In genomic region chrX:70386240-70386639, GRCh38 we compare ENCODE assay signal across 17 cellular contexts. TPM values are rescaled to one million over a fixed set of nuclear protein-coding genes. Genes with fewer than 3 reads are reported as not detected.
"Had no signal": no experiment of that assay in that cellular context is flagged by ENCODE, and none has a peak within 500 bp of the region (broad histone marks: within the 10 kb centered on the region; RNA-seq: fewer than 3 reads in every experiment).

No MANE protein-coding gene starts in this region.

- H3K36me3 Mint-ChIP-seq: activated naive CD8-positive, alpha-beta T cell; stimulated activated naive B cell treated with anti-CD40 and anti-IgM and Interleukin-4, amounts not matched to agents 10 μg/mL and 1 μg/mL and 100 μg/mL, for 72 hours had no signal

- H3K4me3 Mint-ChIP-seq: activated B cell treated with CpG ODN at 0.5 μM for 24 hours; activated CD4-positive, alpha-beta memory T cell treated with anti-CD3 and anti-CD28 coated beads for 36 hours; activated naive CD8-positive, alpha-beta T cell; mesothelial cell of epicardium; natural killer cell treated with Interleukin-12 subunit alpha and Interleukin-12 subunit beta and Interleukin-15 and Interleukin-18, amount 100 ng/mL, for 72 hours; stimulated activated naive B cell treated with anti-CD40 and anti-IgM and Interleukin-4, amounts not matched to agents 10 μg/mL and 1 μg/mL and 100 μg/mL, for 72 hours; T-helper 2 cell treated with Interferon-gamma antibody and Interleukin-4, amounts not matched to agents 5 μg/mL and 100 μg/mL, for 36 hours had no signal

- H3K9me3 Mint-ChIP-seq: activated B cell treated with CpG ODN at 0.5 μM for 24 hours; activated CD4-positive, alpha-beta memory T cell treated with anti-CD3 and anti-CD28 coated beads for 36 hours; natural killer cell treated with Interleukin-12 subunit alpha and Interleukin-12 subunit beta and Interleukin-15 and Interleukin-18, amount 100 ng/mL, for 72 hours; T-helper 2 cell treated with Interferon-gamma antibody and Interleukin-4, amounts not matched to agents 5 μg/mL and 100 μg/mL, for 36 hours had no signal

- DNase-seq: activated B cell treated with CpG ODN at 0.5 μM for 24 hours; activated CD4-positive, alpha-beta memory T cell treated with anti-CD3 and anti-CD28 coated beads for 36 hours; activated CD4-positive, alpha-beta T cell treated with anti-CD3 and anti-CD28 coated beads for 4 hours; amniotic stem cell; foreskin melanocyte; glutamatergic neuron; hippocampal formation; sigmoid colon; spleen; stimulated activated naive B cell treated with anti-CD40 and anti-IgM and Interleukin-4, amounts not matched to agents 10 μg/mL and 1 μg/mL and 100 μg/mL, for 72 hours; thyroid gland had no signal

- ATAC-seq: natural killer cell treated with Interleukin-12 subunit alpha and Interleukin-12 subunit beta and Interleukin-15 and Interleukin-18, amount 100 ng/mL, for 72 hours; stimulated activated naive B cell treated with anti-CD40 and anti-IgM and Interleukin-4, amounts not matched to agents 10 μg/mL and 1 μg/mL and 100 μg/mL, for 72 hours had no signal

- H3K4me1 Mint-ChIP-seq: activated B cell treated with CpG ODN at 0.5 μM for 24 hours; mesothelial cell of epicardium; stimulated activated naive B cell treated with anti-CD40 and anti-IgM and Interleukin-4, amounts not matched to agents 10 μg/mL and 1 μg/mL and 100 μg/mL, for 72 hours had no signal

- H3K27ac Mint-ChIP-seq: activated B cell treated with CpG ODN at 0.5 μM for 24 hours; activated CD4-positive, alpha-beta memory T cell treated with anti-CD3 and anti-CD28 coated beads for 36 hours; activated naive CD8-positive, alpha-beta T cell; mesothelial cell of epicardium; natural killer cell treated with Interleukin-12 subunit alpha and Interleukin-12 subunit beta and Interleukin-15 and Interleukin-18, amount 100 ng/mL, for 72 hours; stimulated activated naive B cell treated with anti-CD40 and anti-IgM and Interleukin-4, amounts not matched to agents 10 μg/mL and 1 μg/mL and 100 μg/mL, for 72 hours; T-helper 2 cell treated with Interferon-gamma antibody and Interleukin-4, amounts not matched to agents 5 μg/mL and 100 μg/mL, for 36 hours had no signal

- H3K27me3 Mint-ChIP-seq: activated B cell treated with CpG ODN at 0.5 μM for 24 hours; activated CD4-positive, alpha-beta memory T cell treated with anti-CD3 and anti-CD28 coated beads for 36 hours; activated naive CD8-positive, alpha-beta T cell; stimulated activated naive B cell treated with anti-CD40 and anti-IgM and Interleukin-4, amounts not matched to agents 10 μg/mL and 1 μg/mL and 100 μg/mL, for 72 hours had no signal

RNA-seq across cellular contexts. Expression of gene GDPD2, which starts 36.9 kb away (rescaled TPM):
- total RNA-seq: activated B cell treated with CpG ODN at 0.5 μM for 24 hours; activated CD4-positive, alpha-beta memory T cell treated with anti-CD3 and anti-CD28 coated beads for 36 hours; lung; sigmoid colon; subcutaneous adipose tissue; thyroid gland had no signal
